22 cellular contexts compared by ENCODE assay signal in genomic region chr5:75588666-75589065, GRCh38.
"Had no signal": no experiment of that assay in that cellular context is flagged by ENCODE, and none has a peak within 500 bp of the region (broad histone marks: within the 10 kb centered on the region; RNA-seq: fewer than 3 reads in every experiment).

No MANE protein-coding gene starts in this region.

- ATAC-seq: esophagus mucosa; left lobe of liver; stimulated activated naive B cell treated with anti-CD40 and anti-IgM and Interleukin-4, amounts not matched to agents 10 μg/mL and 1 μg/mL and 100 μg/mL, for 72 hours had no signal

- FAIRE-seq: astrocyte had no signal

- H3K9me3 ChIP-seq: breast epithelium, thoracic aorta, upper lobe of left lung had no signal

- H3K36me3 ChIP-seq: breast epithelium had no signal

- DNase-seq: activated CD4-positive, alpha-beta T cell treated with anti-CD3 and anti-CD28 coated beads, Interleukin-2, amount 50 U/mL, for 1 hour; activated CD4-positive, CD25-positive, alpha-beta regulatory T cell treated with anti-CD3 and anti-CD28 coated beads, Interleukin-2, amount 50 U/mL, for 72 hours; activated CD8-positive, alpha-beta memory T cell treated with anti-CD3 and anti-CD28 coated beads for 24 hours; activated CD8-positive, alpha-beta memory T cell treated with anti-CD3 and anti-CD28 coated beads, Interleukin-2, amount 50 U/mL, for 48 hours; activated effector memory CD4-positive, alpha-beta T cell treated with Interleukin-2 at 50 U/mL for 16 hours; activated naive CD4-positive, alpha-beta T cell treated with anti-CD3 and anti-CD28 coated beads, Interleukin-2, amount 10 ng/mL, durations not matched to agents 7 days and 5 days; activated T-cell treated with anti-CD3 and anti-CD28 coated beads, Interleukin-2, amount 50 U/mL, for 48 hours; cerebellar nuclear complex; effector CD4-positive, alpha-beta T cell; foreskin fibroblast; islet precursor cell; nephron progenitor cell; occipital lobe; posterior cingulate gyrus; stimulated activated naive B cell treated with anti-CD40 and anti-IgM and Interleukin-4, amounts not matched to agents 10 μg/mL and 1 μg/mL and 100 μg/mL, for 72 hours; upper lobe of left lung had no signal

- H3K4me1 ChIP-seq: breast epithelium, upper lobe of left lung had no signal

- H3K27me3 ChIP-seq: breast epithelium, upper lobe of left lung had no signal

- H3K4me3 ChIP-seq: breast epithelium, lung, thoracic aorta, upper lobe of left lung had no signal

- H3K27ac ChIP-seq: breast epithelium, thoracic aorta, upper lobe of left lung had no signal
